In the genomic region with DNA sequence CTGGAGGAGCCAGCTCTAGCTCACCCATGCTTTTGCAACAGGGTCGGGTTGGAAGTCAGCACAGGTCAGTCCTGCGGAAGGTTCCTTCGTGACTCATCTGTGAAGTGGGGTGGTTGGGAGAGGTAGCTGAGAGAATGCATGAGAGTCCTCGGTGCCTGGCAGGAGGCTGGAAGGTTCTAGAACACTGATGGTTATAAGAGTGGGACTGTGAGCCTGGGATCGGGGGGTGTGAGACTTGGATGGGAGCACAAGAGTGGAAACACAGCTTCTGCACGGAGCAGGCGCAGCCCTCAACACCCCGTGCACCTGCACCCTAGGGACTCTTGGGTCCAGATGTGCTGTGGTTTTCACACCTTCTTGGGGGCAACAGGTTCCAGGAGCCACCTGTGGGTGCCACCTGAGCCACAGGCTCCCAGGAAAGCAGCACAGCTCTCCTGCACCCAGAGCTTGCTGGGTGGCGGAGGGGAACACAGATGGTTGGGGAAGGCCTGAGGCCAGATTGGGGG, we compare ENCODE assay signal across 8 cellular contexts. TPM values are rescaled to one million over a fixed set of nuclear protein-coding genes. Genes with fewer than 3 reads are reported as not detected.
DNase-seq lines count a peak whose midpoint lies in the region; ATAC-seq lines count a peak whose summit lies in the region.

No MANE protein-coding gene starts in this region.

- H3K4me3 Mint-ChIP-seq in stimulated activated effector memory CD8-positive, alpha-beta T cell treated with anti-CD3 and anti-CD28 coated beads, Interleukin-12 subunit alpha, Interleukin-12 subunit beta, amount 100 ng/mL, for 72 hours: peak overlapping the region; percentile 67

- peaks cover 80% of the 10 kb centered on the region for H3K36me3 Mint-ChIP-seq in stimulated activated effector memory CD8-positive, alpha-beta T cell treated with anti-CD3 and anti-CD28 coated beads, Interleukin-12 subunit alpha, Interleukin-12 subunit beta, amount 100 ng/mL, for 72 hours

- H3K4me1 Mint-ChIP-seq in stimulated activated effector memory CD8-positive, alpha-beta T cell treated with anti-CD3 and anti-CD28 coated beads, Interleukin-12 subunit alpha, Interleukin-12 subunit beta, amount 100 ng/mL, for 72 hours: peaks cover 96% of the 10 kb centered on the region

- peak overlapping the region; percentile 94 for H3K27ac Mint-ChIP-seq in stimulated activated effector memory CD8-positive, alpha-beta T cell treated with anti-CD3 and anti-CD28 coated beads, Interleukin-12 subunit alpha, Interleukin-12 subunit beta, amount 100 ng/mL, for 72 hours

- DNase-seq in activated gamma-delta T cell treated with Interleukin-2 at 50 U/mL for 16 hours (peak; percentile 52), activated gamma-delta T cell (lab: John Stamatoyannopoulos, UW) (no peak), ureter (ENCODE audit: low spot score) (no peak), Ammon's horn (ENCODE audit: low spot score) (no peak)
- DNase-seq in activated gamma-delta T cell treated with anti-CD3 and anti-CD28 coated beads, Interleukin-2, amount 50 U/mL, for 16 hours (ENCODE audit: low read depth): peak; percentile 36
- no peak for DNase-seq in stimulated activated effector memory CD8-positive, alpha-beta T cell treated with anti-CD3 and anti-CD28 coated beads, Interleukin-12 subunit alpha, Interleukin-12 subunit beta, amount 100 ng/mL, for 72 hours (ENCODE audit: low spot score in 2 of 2)

- ATAC-seq in HG03097 (IDR thresholded peaks at IDR 0.05; ENCODE audit: low FRiP score, unreplicated experiment) (peak; percentile 35), GM18519 (IDR thresholded peaks at IDR 0.05; ENCODE audit: low FRiP score, unreplicated experiment) (no peak)
- ATAC-seq in stimulated activated effector memory CD8-positive, alpha-beta T cell treated with anti-CD3 and anti-CD28 coated beads, Interleukin-12 subunit alpha, Interleukin-12 subunit beta, amount 100 ng/mL, for 72 hours: peak; percentile 60

- H3K9me3 Mint-ChIP-seq in stimulated activated effector memory CD8-positive, alpha-beta T cell treated with anti-CD3 and anti-CD28 coated beads, Interleukin-12 subunit alpha, Interleukin-12 subunit beta, amount 100 ng/mL, for 72 hours: peaks cover 5% of the 10 kb centered on the region

RNA-seq across cellular contexts. Expression of gene IL21R, which starts 48.9 kb away (rescaled TPM):
- 0.60 TPM for total RNA-seq in ureter

Comparison
In these comparisons a context has a peak if more than half of its experiments do, and no peak if none do; other contexts are left out.
1. DNase-seq: peak in activated gamma-delta T cell treated with Interleukin-2 at 50 U/mL for 16 hours (single experiment) and activated gamma-delta T cell treated with anti-CD3 and anti-CD28 coated beads, Interleukin-2, amount 50 U/mL, for 16 hours (single experiment); none in activated gamma-delta T cell (single experiment), stimulated activated effector memory CD8-positive, alpha-beta T cell treated with anti-CD3 and anti-CD28 coated beads, Interleukin-12 subunit alpha, Interleukin-12 subunit beta, amount 100 ng/mL, for 72 hours (0 of 2), ureter (single experiment) and Ammon's horn (single experiment).